8 cellular contexts compared by ENCODE assay signal in genomic region chr19:45677351-45678230, GRCh38. TPM values are rescaled to one million over a fixed set of nuclear protein-coding genes. Genes with fewer than 3 reads are reported as not detected.
DNase-seq lines count a peak whose midpoint lies in the region; ATAC-seq and TF ChIP-seq lines count a peak whose summit lies in the region.

No MANE protein-coding gene starts in this region.

- ATAC-seq in GM18861 (IDR thresholded peaks at IDR 0.05; ENCODE audit: unreplicated experiment) = no peak
- ATAC-seq in HG02973 (IDR thresholded peaks at IDR 0.05; ENCODE audit: unreplicated experiment) = no peak

- DNase-seq in GM13976 (ENCODE audit: low spot score) (peak; percentile 93), NCI-H1092 treated with DMSO at 0.1 percent for 48 hours (lab: John Stamatoyannopoulos, UW) (peak; percentile 39), cerebellum (ENCODE audit: low spot score) (peak; percentile 81), kidney tubule cell (ENCODE audit: low spot score) (peak; percentile 94)
- DNase-seq in activated CD4-positive, alpha-beta T cell treated with anti-CD3 and anti-CD28 coated beads for 48 hours = peak; percentile 94
- peak; percentile 82 for DNase-seq in stimulated activated CD4-positive, alpha-beta T cell treated with anti-CD3 and anti-CD28 coated beads, Interleukin-2, amount 100 ng/mL, for 4 hours (ENCODE audit: low read depth)

- in situ Hi-C loops in GM13976 (cut with MboI; ENCODE audit: low sequenced_read_pairs, unreplicated experiment) = no loop called here

- no peak for TF ChIP-seq CTCF in GM13976 (IDR thresholded peaks at IDR 0.05; ENCODE audit: borderline replicate concordance, control extremely low read depth, extremely low read depth, insufficient read depth, missing control alignments)

RNA-seq across cellular contexts. Expression of gene GIPR, which starts 9.6 kb away (rescaled TPM):
- total RNA-seq in cerebellum = not detected

RNA-seq across cellular contexts. Expression of gene SNRPD2, which starts 14.2 kb away (rescaled TPM):
- total RNA-seq in cerebellum = 86.0 TPM

RNA-seq across cellular contexts. Expression of gene QPCTL, which starts 14.9 kb away (rescaled TPM):
- 2.4 TPM for total RNA-seq in cerebellum

RNA-seq across cellular contexts. Expression of gene EML2, which starts 38.4 kb away (rescaled TPM):
- total RNA-seq in cerebellum = 21.2 TPM

RNA-seq across cellular contexts. Expression of gene FBXO46, which starts 53.1 kb away (rescaled TPM):
- 3.6 TPM for total RNA-seq in cerebellum

Comparison
In these comparisons a context has a peak if more than half of its experiments do, and no peak if none do; other contexts are left out.
1. DNase-seq: peak in every context shown above with its lines; median percentile 94 in activated CD4-positive, alpha-beta T cell treated with anti-CD3 and anti-CD28 coated beads for 48 hours; 94 in kidney tubule cell; 93 in GM13976; 82 in stimulated activated CD4-positive, alpha-beta T cell treated with anti-CD3 and anti-CD28 coated beads, Interleukin-2, amount 100 ng/mL, for 4 hours; 81 in cerebellum; 39 in NCI-H1092 treated with DMSO at 0.1 percent for 48 hours.